ENCODE assay signal across 17 cellular contexts in genomic region chr1:246261641-246262040, GRCh38.
DNase-seq lines count a peak whose midpoint lies in the region; ATAC-seq and TF ChIP-seq lines count a peak whose summit lies in the region.
"Had no signal": no experiment of that assay in that cellular context is flagged by ENCODE, and none has a peak within 500 bp of the region (broad histone marks: within the 10 kb centered on the region; RNA-seq: fewer than 3 reads in every experiment).

No MANE protein-coding gene starts in this region.

- H3K36me3 Mint-ChIP-seq in neural progenitor cell = peaks cover 3% of the 10 kb centered on the region

- no peaks in the 10 kb centered on the region for H3K4me1 Mint-ChIP-seq in neural progenitor cell
- H3K4me1 Mint-ChIP-seq: activated CD4-positive, alpha-beta T cell treated with anti-CD3 and anti-CD28 coated beads, Interleukin-2, amount 10 ng/mL, durations not matched to agents 24 days and 14 days had no signal

- peak; percentile 2 for TF ChIP-seq CTCF in GM12864 (IDR thresholded peaks at IDR 0.05; ENCODE audit: low read depth, low read length, missing control alignments)
- peak; percentile 53 for TF ChIP-seq CTCF in choroid plexus epithelial cell (conservative IDR thresholded peaks at IDR 0.05; ENCODE audit: low read depth, low read length)
- TF ChIP-seq CTCF in neural progenitor cell (IDR thresholded peaks at IDR 0.05) = peak; percentile 30

- DNase-seq in GM12864 (ENCODE audit: low read depth) (no peak), NOMO-1 treated with DMSO at 0.1 percent for 48 hours (lab: John Stamatoyannopoulos, UW; ENCODE audit: unreplicated experiment) (peak; percentile 21), choroid plexus epithelial cell (ENCODE audit: low read depth) (peak; percentile 36), neural progenitor cell (ENCODE audit: low spot score) (no peak)
- DNase-seq in activated CD4-positive, CD25-positive, alpha-beta regulatory T cell (lab: John Stamatoyannopoulos, UW) = no peak
- DNase-seq: activated CD4-positive, alpha-beta T cell treated with anti-CD3 and anti-CD28 coated beads, Interleukin-2, amount 10 ng/mL, durations not matched to agents 24 days and 14 days; activated T-cell treated with anti-CD3 and anti-CD28 coated beads, Interleukin-2, amount 50 U/mL, for 48 hours; CD4-positive, alpha-beta T cell; heart right ventricle; NCI-H2029 treated with DMSO at 0.1 percent for 48 hours; pancreas; spleen; stomach had no signal

- ATAC-seq in GM18868 (IDR thresholded peaks at IDR 0.05; ENCODE audit: unreplicated experiment) (no peak), GM21529 (IDR thresholded peaks at IDR 0.05; ENCODE audit: unreplicated experiment) (no peak)
- ATAC-seq: heart right ventricle, pancreas had no signal

- H3F3A ChIP-seq in neural progenitor cell (ENCODE audit: low read depth) = no peaks in the 10 kb centered on the region

- H3K4me2 ChIP-seq in neural progenitor cell = no peak overlapping the region

- no peak overlapping the region for H3K27ac ChIP-seq in neural progenitor cell
- H3K27ac ChIP-seq: heart right ventricle, pancreas, spleen, stomach, vagina had no signal

- no peak overlapping the region for H2AFZ ChIP-seq in neural progenitor cell (replicated peaks)

- H3K9me3 Mint-ChIP-seq in neural progenitor cell = peaks cover 26% of the 10 kb centered on the region

- no peaks in the 10 kb centered on the region for H3K4me1 ChIP-seq in neural progenitor cell
- H3K4me1 ChIP-seq: heart right ventricle, pancreas, spleen, stomach, vagina had no signal

- no peaks in the 10 kb centered on the region for H3K27me3 ChIP-seq in neural progenitor cell
- H3K27me3 ChIP-seq: heart right ventricle, pancreas, spleen, stomach, vagina had no signal

- no peak overlapping the region for H3K27ac Mint-ChIP-seq in neural progenitor cell
- H3K27ac Mint-ChIP-seq: activated CD4-positive, alpha-beta T cell treated with anti-CD3 and anti-CD28 coated beads, Interleukin-2, amount 10 ng/mL, durations not matched to agents 24 days and 14 days; CD4-positive, alpha-beta T cell; T-helper 2 cell treated with Interferon-gamma antibody and Interleukin-4, amounts not matched to agents 5 μg/mL and 100 μg/mL, for 36 hours had no signal

- H4K20me1 ChIP-seq in neural progenitor cell (ENCODE audit: low read depth) = no peaks in the 10 kb centered on the region

- no peak overlapping the region for H3K9ac ChIP-seq in neural progenitor cell

- H3K9me3 ChIP-seq in neural progenitor cell (ENCODE audit: low read depth) = no peaks in the 10 kb centered on the region
- H3K9me3 ChIP-seq: pancreas, vagina had no signal

- no peaks in the 10 kb centered on the region for H3K36me3 ChIP-seq in neural progenitor cell
- H3K36me3 ChIP-seq: heart right ventricle, pancreas, stomach, vagina had no signal

- H3K4me3 ChIP-seq in GM12864 (ENCODE audit: low read depth, low read length) (no peak overlapping the region), choroid plexus epithelial cell (ENCODE audit: low read depth, low read length) (no peak overlapping the region), neural progenitor cell (no peak overlapping the region)
- H3K4me3 ChIP-seq: heart right ventricle, pancreas, spleen, stomach, vagina had no signal

- no peak overlapping the region for H3K4me3 Mint-ChIP-seq in neural progenitor cell
- H3K4me3 Mint-ChIP-seq: activated CD4-positive, alpha-beta T cell treated with anti-CD3 and anti-CD28 coated beads, Interleukin-2, amount 10 ng/mL, durations not matched to agents 24 days and 14 days; CD4-positive, alpha-beta T cell; T-helper 2 cell treated with Interferon-gamma antibody and Interleukin-4, amounts not matched to agents 5 μg/mL and 100 μg/mL, for 36 hours had no signal

- no peaks in the 10 kb centered on the region for H3K27me3 Mint-ChIP-seq in neural progenitor cell (ENCODE audit: insufficient read depth, low read depth)
- H3K27me3 Mint-ChIP-seq: activated CD4-positive, alpha-beta T cell treated with anti-CD3 and anti-CD28 coated beads, Interleukin-2, amount 10 ng/mL, durations not matched to agents 24 days and 14 days; CD4-positive, alpha-beta T cell had no signal

- H3K79me2 ChIP-seq in neural progenitor cell (ENCODE audit: low read depth) = no peaks in the 10 kb centered on the region

Comparison
In these comparisons a context has a peak if more than half of its experiments do, and no peak if none do; other contexts are left out.
1. DNase-seq: peak in NOMO-1 treated with DMSO at 0.1 percent for 48 hours (single experiment) and choroid plexus epithelial cell (single experiment); none in GM12864 (single experiment), neural progenitor cell (single experiment) and activated CD4-positive, CD25-positive, alpha-beta regulatory T cell (0 of 4).
2. CTCF ChIP-seq: peak in every context shown above with its lines; median percentile 53 in choroid plexus epithelial cell; 30 in neural progenitor cell; 2 in GM12864.